Comparison of ENCODE assay signal across 13 cellular contexts in genomic region chr9:127721391-127721821, GRCh38. TPM values are rescaled to one million over a fixed set of nuclear protein-coding genes. Genes with fewer than 3 reads are reported as not detected.
DNase-seq lines count a peak whose midpoint lies in the region; ATAC-seq, FAIRE-seq and TF ChIP-seq lines count a peak whose summit lies in the region.
"Had no signal": no experiment of that assay in that cellular context is flagged by ENCODE, and none has a peak within 500 bp of the region (broad histone marks: within the 10 kb centered on the region; RNA-seq: fewer than 3 reads in every experiment).

No MANE protein-coding gene starts in this region.

- H3K4me3 ChIP-seq in K562 (no peak overlapping the region), MM.1S (ENCODE audit: low read length) (no peak overlapping the region)

- H3K79me2 ChIP-seq in K562 (ENCODE audit: control insufficient read depth, insufficient read depth, low read length) (no peaks in the 10 kb centered on the region), MM.1S (ENCODE audit: low read length) (no peaks in the 10 kb centered on the region)
- H3K79me2 ChIP-seq: parathyroid adenoma had no signal

- no peaks in the 10 kb centered on the region for H3K9me3 ChIP-seq in K562 (replicated peaks; ENCODE audit: control insufficient read depth, insufficient read depth, low read depth, low read length)
- no peaks in the 10 kb centered on the region for H3K9me3 ChIP-seq in MM.1S (replicated peaks; ENCODE audit: insufficient read depth, low read length)

- ATAC-seq in activated CD8-positive, alpha-beta memory T cell treated with anti-CD3 and anti-CD28 coated beads, Interleukin-2, amount 10 ng/mL, durations not matched to agents 7 days and 5 days = no peak
- ATAC-seq in K562 (peak; percentile 33; the same call in 2 of the 3 replicates), GM21825 (IDR thresholded peaks at IDR 0.05; ENCODE audit: unreplicated experiment) (no peak)
- ATAC-seq: stimulated activated memory B cell treated with anti-CD40 and anti-IgM and Interleukin-4, amounts not matched to agents 10 μg/mL and 1 μg/mL and 100 μg/mL, for 72 hours had no signal

- no peak for DNase-seq in activated CD8-positive, alpha-beta memory T cell treated with anti-CD3 and anti-CD28 coated beads, Interleukin-2, amount 10 ng/mL, durations not matched to agents 7 days and 5 days
- DNase-seq in activated CD8-positive, alpha-beta memory T cell treated with anti-CD3 and anti-CD28 coated beads for 24 hours = no peak
- DNase-seq in NCI-H1417 treated with DMSO at 0.1 percent for 48 hours (lab: John Stamatoyannopoulos, UW) (peak; percentile 53), K562 (ENCODE audit: extremely low read depth in 1 of 4, low spot score in 3 of 4) (no peak), renal cortical epithelial cell (ENCODE audit: low read depth) (peak; percentile 65), MM.1S (no peak), amygdala (lab: John Stamatoyannopoulos, UW) (no peak)
- DNase-seq: erythroblast, mesenchymal stem cell had no signal

- H3K4me1 ChIP-seq in K562 (replicated peaks in 1 of 2; ENCODE audit: control insufficient read depth in 2 of 2, insufficient read depth in 2 of 2, low read length in 2 of 2) (peaks cover 0 to 28% of the 10 kb centered on the region in 2 experiments; a peak in 3 of 5 replicates), MM.1S (ENCODE audit: low read length) (no peaks in the 10 kb centered on the region)
- H3K4me1 ChIP-seq: parathyroid adenoma had no signal

- H2AFZ ChIP-seq in K562 (ENCODE audit: low read depth, low read length) (no peak overlapping the region), MM.1S (ENCODE audit: low read length) (no peak overlapping the region)
- H2AFZ ChIP-seq: parathyroid adenoma had no signal

- H3K27ac Mint-ChIP-seq in activated CD8-positive, alpha-beta memory T cell treated with anti-CD3 and anti-CD28 coated beads, Interleukin-2, amount 10 ng/mL, durations not matched to agents 7 days and 5 days = peak overlapping the region; percentile 79
- H3K27ac Mint-ChIP-seq: stimulated activated memory B cell treated with anti-CD40 and anti-IgM and Interleukin-4, amounts not matched to agents 10 μg/mL and 1 μg/mL and 100 μg/mL, for 72 hours had no signal

- no peaks in the 10 kb centered on the region for H3K9me3 Mint-ChIP-seq in activated CD8-positive, alpha-beta memory T cell treated with anti-CD3 and anti-CD28 coated beads, Interleukin-2, amount 10 ng/mL, durations not matched to agents 7 days and 5 days (ENCODE audit: low read depth)
- H3K9me3 Mint-ChIP-seq: stimulated activated memory B cell treated with anti-CD40 and anti-IgM and Interleukin-4, amounts not matched to agents 10 μg/mL and 1 μg/mL and 100 μg/mL, for 72 hours had no signal

- POLR2A ChIA-PET in K562 (lab: Yijun Ruan, JAX) = interaction anchor here (1.7 kb wide), 1 partner anchor 17 kb away, joined by 5 read pairs; no protein-coding TSS in a partner anchor

- H3K27me3 Mint-ChIP-seq in activated CD8-positive, alpha-beta memory T cell treated with anti-CD3 and anti-CD28 coated beads, Interleukin-2, amount 10 ng/mL, durations not matched to agents 7 days and 5 days = no peaks in the 10 kb centered on the region

- H3K4me2 ChIP-seq in K562 (ENCODE audit: insufficient read depth, low read length) (no peak overlapping the region), MM.1S (ENCODE audit: low read depth, low read length) (no peak overlapping the region)

- BruUV-seq in K562 (replicated peaks; lab: Mats Ljungman, UMichigan) = no TSS peak

- H3K9me2 ChIP-seq in MM.1S (replicated peaks; ENCODE audit: insufficient read depth, low read length) = no peaks in the 10 kb centered on the region

- no peak for TF ChIP-seq POLR2A in K562 (conservative IDR thresholded peaks at IDR 0.05)

- WGBS in K562 (ENCODE audit: insufficient coverage, low coverage, missing lambda C conversion rate) = 15% methylated on average over 6 of the region's 11 CpGs

- no peaks in the 10 kb centered on the region for H4K20me1 ChIP-seq in K562 (replicated peaks; ENCODE audit: control insufficient read depth, insufficient read depth, low read length)
- H4K20me1 ChIP-seq in MM.1S (ENCODE audit: insufficient read depth, low read length) = no peaks in the 10 kb centered on the region

- peaks cover 22% of the 10 kb centered on the region for H3K4me1 Mint-ChIP-seq in activated CD8-positive, alpha-beta memory T cell treated with anti-CD3 and anti-CD28 coated beads, Interleukin-2, amount 10 ng/mL, durations not matched to agents 7 days and 5 days

- H3K4me3 Mint-ChIP-seq in activated CD8-positive, alpha-beta memory T cell treated with anti-CD3 and anti-CD28 coated beads, Interleukin-2, amount 10 ng/mL, durations not matched to agents 7 days and 5 days = no peak overlapping the region
- H3K4me3 Mint-ChIP-seq: stimulated activated memory B cell treated with anti-CD40 and anti-IgM and Interleukin-4, amounts not matched to agents 10 μg/mL and 1 μg/mL and 100 μg/mL, for 72 hours had no signal

- 0 out of 4 replicates have a peak overlapping the region, but pooled peaks of 1 of the 2 experiments have one; percentile 13 for H3K9ac ChIP-seq in K562 (ENCODE audit: insufficient read depth in 1 of 2, low read depth in 2 of 2, low read length in 2 of 2)
- H3K9ac ChIP-seq in MM.1S (ENCODE audit: low read length) = no peak overlapping the region
- H3K9ac ChIP-seq: parathyroid adenoma had no signal

- no peak for TF ChIP-seq RAD21 in K562 (CRISPR knock-in tag; conservative IDR thresholded peaks at IDR 0.05 in 1 of 2, IDR thresholded peaks at IDR 0.05 in 1 of 2)

- no peak overlapping the region for H3K27ac ChIP-seq in K562 (ENCODE audit: extremely low read depth, low read depth, low read length)
- no peak overlapping the region for H3K27ac ChIP-seq in MM.1S (ENCODE audit: low read length)
- H3K27ac ChIP-seq: parathyroid adenoma had no signal

- TF ChIP-seq EP300 in K562 (IDR thresholded peaks at IDR 0.05; ENCODE audit: low read length) = no peak

- H3K27me3 ChIP-seq in K562 (ENCODE audit: control insufficient read depth in 2 of 2, insufficient read depth in 2 of 2, low read length in 2 of 2) = no peaks in the 10 kb centered on the region; a peak in 1 of 5 replicates
- peaks cover 8% of the 10 kb centered on the region; the same call in 1 of the 2 replicates for H3K27me3 ChIP-seq in MM.1S (replicated peaks; ENCODE audit: insufficient read depth, low read length)

- no peaks in the 10 kb centered on the region for H3K36me3 Mint-ChIP-seq in activated CD8-positive, alpha-beta memory T cell treated with anti-CD3 and anti-CD28 coated beads, Interleukin-2, amount 10 ng/mL, durations not matched to agents 7 days and 5 days
- H3K36me3 Mint-ChIP-seq: stimulated activated memory B cell treated with anti-CD40 and anti-IgM and Interleukin-4, amounts not matched to agents 10 μg/mL and 1 μg/mL and 100 μg/mL, for 72 hours had no signal

- no peak for TF ChIP-seq CTCF in K562 (IDR thresholded peaks at IDR 0.05 in 2 of 3, conservative IDR thresholded peaks at IDR 0.05 in 1 of 3; ENCODE audit: insufficient read depth in 2 of 3, low read depth in 1 of 3, low read length in 3 of 3)
- TF ChIP-seq CTCF in MM.1S (IDR thresholded peaks at IDR 0.05; ENCODE audit: low read length) = no peak

- intact Hi-C loops in K562 (cut with micrococcal nuclease) = no loop called here

- H3K36me3 ChIP-seq in K562 (ENCODE audit: control insufficient read depth, insufficient read depth, low read length) (no peaks in the 10 kb centered on the region), MM.1S (replicated peaks; ENCODE audit: insufficient read depth, low read length) (no peaks in the 10 kb centered on the region)

- H3K9me1 ChIP-seq in K562 (ENCODE audit: control insufficient read depth, insufficient read depth, low read length) = no peaks in the 10 kb centered on the region

- in situ Hi-C loops in K562 (cut with MboI) = no loop called here

- no peak for FAIRE-seq in K562 (lab: Jason Lieb, UNC)
- FAIRE-seq: G401.6 had no signal

- no peaks in the 10 kb centered on the region for H3F3A ChIP-seq in MM.1S (ENCODE audit: insufficient read depth, low read length)

- CTCF ChIA-PET in activated CD8-positive, alpha-beta memory T cell treated with anti-CD3 and anti-CD28 coated beads, Interleukin-2, amount 10 ng/mL, durations not matched to agents 7 days and 5 days (lab: Charles Lee) = interaction anchor here (4.1 kb wide), 1 partner anchor 13 kb away, joined by 25 read pairs; the partner anchor contains the start of gene TOR2A
- CTCF ChIA-PET in K562 (lab: Yijun Ruan, JAX; ENCODE audit: low intra/inter-chr PET ratio) = no interaction called here

RNA-seq across cellular contexts. Expression of gene TTC16, which starts 5.5 kb away (rescaled TPM):
- 1 to 10 TPM; 1.2 to 5.2 TPM for total RNA-seq in activated CD8-positive, alpha-beta memory T cell treated with anti-CD3 and anti-CD28 coated beads, Interleukin-2, amount 10 ng/mL, durations not matched to agents 7 days and 5 days
- not detected in 2 replicates for total RNA-seq in K562 (2011; cell fraction: chromatin; rRNA removed; ENCODE audit: low replicate concordance)
- not detected in 2 replicates for total RNA-seq in K562 (2011; cell fraction: nucleolus; rRNA removed)
- total RNA-seq in K562 (2011; cell fraction: nucleoplasm; rRNA removed) = not detected in 2 replicates
- total RNA-seq in K562 (2014; rRNA removed) = not detected in 2 replicates
- not detected in 2 replicates for total RNA-seq in K562 (2014; rRNA removed; fragmentation: Illumina TruSeq; extraction: Trizol)
- total RNA-seq in K562 (2015; rRNA removed; fragmentation: Illumina TruSeq; extraction: Trizol) = not detected in 2 replicates
- total RNA-seq in K562 (2021) = not detected in 2 replicates
- polyA plus RNA-seq in K562 (2011; rRNA removed) = not detected in 2 replicates
- not detected in 2 replicates for polyA plus RNA-seq in K562 (2011; cell fraction: cytosol; rRNA removed)
- 0.03 and 0.04 TPM in 2 replicates for polyA plus RNA-seq in K562 (2011; cell fraction: nucleus; rRNA removed)
- polyA plus RNA-seq in K562 (2012) = not detected in 2 replicates
- not detected in 2 replicates for polyA plus RNA-seq in K562 (2014; fragmentation: Illumina TruSeq; extraction: Trizol)
- polyA plus RNA-seq in K562 (2014; fragmentation: Nextera tagmentation; extraction: Ambion mirVana) = not detected
- polyA plus RNA-seq in K562 (2014; rRNA removed) = 0.11 TPM in 1 of 2 replicates, not detected in the other
- polyA minus RNA-seq in K562 (2011; rRNA and poly(A)+ RNA removed) = not detected in 2 replicates
- not detected in 2 replicates for polyA minus RNA-seq in K562 (2011; cell fraction: cytosol; rRNA and poly(A)+ RNA removed)
- polyA minus RNA-seq in K562 (2011; cell fraction: nucleus; rRNA and poly(A)+ RNA removed) = not detected in 2 replicates
- 0.10 TPM in 1 of 2 replicates, not detected in the other for total RNA-seq in renal cortical epithelial cell

RNA-seq across cellular contexts. Expression of gene PTRH1, which starts 5.9 kb away (rescaled TPM):
- 10 to 100 TPM; 12.5 to 14.4 TPM for total RNA-seq in activated CD8-positive, alpha-beta memory T cell treated with anti-CD3 and anti-CD28 coated beads, Interleukin-2, amount 10 ng/mL, durations not matched to agents 7 days and 5 days
- 4.6 and 11.9 TPM in 2 replicates for total RNA-seq in K562 (2011; cell fraction: chromatin; rRNA removed; ENCODE audit: low replicate concordance)
- 19.0 and 19.2 TPM in 2 replicates for total RNA-seq in K562 (2011; cell fraction: nucleolus; rRNA removed)
- total RNA-seq in K562 (2011; cell fraction: nucleoplasm; rRNA removed) = 7.1 and 7.3 TPM in 2 replicates
- total RNA-seq in K562 (2014; rRNA removed) (43.1 and 54.3 TPM in 2 replicates), K562 (2014; rRNA removed; fragmentation: Illumina TruSeq; extraction: Trizol) (1.1 and 1.8 TPM in 2 replicates), K562 (2015; rRNA removed; fragmentation: Illumina TruSeq; extraction: Trizol) (7.4 and 8.0 TPM in 2 replicates), K562 (2021) (21.1 and 21.6 TPM in 2 replicates), renal cortical epithelial cell (21.8 and 45.1 TPM in 2 replicates)
- polyA plus RNA-seq in K562 (2011; rRNA removed) (5.7 and 8.1 TPM in 2 replicates), K562 (2014; fragmentation: Illumina TruSeq; extraction: Trizol) (3.1 and 6.7 TPM in 2 replicates), K562 (2014; fragmentation: Nextera tagmentation; extraction: Ambion mirVana) (1 to 10 TPM in 1 of 2 experiments, under 1 TPM in 1; 0.63 to 1.0 TPM), K562 (2014; rRNA removed) (28.2 and 44.3 TPM in 2 replicates)
- 12.2 and 34.1 TPM in 2 replicates for polyA plus RNA-seq in K562 (2011; cell fraction: cytosol; rRNA removed)
- 7.6 and 15.8 TPM in 2 replicates for polyA plus RNA-seq in K562 (2011; cell fraction: nucleus; rRNA removed)
- polyA plus RNA-seq in K562 (2012) = 12.2 and 19.2 TPM in 2 replicates
- polyA minus RNA-seq in K562 (2011; rRNA and poly(A)+ RNA removed) = 1.0 and 1.1 TPM in 2 replicates
- 3.9 and 5.4 TPM in 2 replicates for polyA minus RNA-seq in K562 (2011; cell fraction: cytosol; rRNA and poly(A)+ RNA removed)
- polyA minus RNA-seq in K562 (2011; cell fraction: nucleus; rRNA and poly(A)+ RNA removed) = 4.1 and 6.2 TPM in 2 replicates

RNA-seq across cellular contexts. Expression of gene TOR2A, which starts 13.7 kb away (rescaled TPM):
- 10 to 100 TPM; 24.1 to 26.8 TPM for total RNA-seq in activated CD8-positive, alpha-beta memory T cell treated with anti-CD3 and anti-CD28 coated beads, Interleukin-2, amount 10 ng/mL, durations not matched to agents 7 days and 5 days
- total RNA-seq in K562 (2011; cell fraction: chromatin; rRNA removed; ENCODE audit: low replicate concordance) = 7.9 and 25.4 TPM in 2 replicates
- 33.0 and 44.0 TPM in 2 replicates for total RNA-seq in K562 (2011; cell fraction: nucleolus; rRNA removed)
- total RNA-seq in K562 (2011; cell fraction: nucleoplasm; rRNA removed) = 22.6 and 27.5 TPM in 2 replicates
- total RNA-seq in K562 (2014; rRNA removed) (21.3 and 23.5 TPM in 2 replicates), K562 (2014; rRNA removed; fragmentation: Illumina TruSeq; extraction: Trizol) (3.0 and 3.7 TPM in 2 replicates), K562 (2015; rRNA removed; fragmentation: Illumina TruSeq; extraction: Trizol) (11.1 and 12.0 TPM in 2 replicates), K562 (2021) (25.9 and 28.3 TPM in 2 replicates), renal cortical epithelial cell (3.3 and 6.4 TPM in 2 replicates)
- polyA plus RNA-seq in K562 (2011; rRNA removed) (8.4 and 15.0 TPM in 2 replicates), K562 (2014; fragmentation: Illumina TruSeq; extraction: Trizol) (15.7 and 22.6 TPM in 2 replicates), K562 (2014; fragmentation: Nextera tagmentation; extraction: Ambion mirVana) (1 to 10 TPM in 1 of 2 experiments, under 1 TPM in 1; 0.80 to 1.1 TPM), K562 (2014; rRNA removed) (22.5 and 27.2 TPM in 2 replicates)
- 20.5 and 35.0 TPM in 2 replicates for polyA plus RNA-seq in K562 (2011; cell fraction: cytosol; rRNA removed)
- polyA plus RNA-seq in K562 (2011; cell fraction: nucleus; rRNA removed) = 34.3 and 45.7 TPM in 2 replicates
- polyA plus RNA-seq in K562 (2012) = 20.6 and 50.6 TPM in 2 replicates
- 2.8 and 3.6 TPM in 2 replicates for polyA minus RNA-seq in K562 (2011; rRNA and poly(A)+ RNA removed)
- polyA minus RNA-seq in K562 (2011; cell fraction: cytosol; rRNA and poly(A)+ RNA removed) = 11.3 and 18.2 TPM in 2 replicates
- polyA minus RNA-seq in K562 (2011; cell fraction: nucleus; rRNA and poly(A)+ RNA removed) = 12.5 and 19.1 TPM in 2 replicates

RNA-seq across cellular contexts. Expression of gene CFAP157, which starts 14.6 kb away (rescaled TPM):
- not detected for total RNA-seq in activated CD8-positive, alpha-beta memory T cell treated with anti-CD3 and anti-CD28 coated beads, Interleukin-2, amount 10 ng/mL, durations not matched to agents 7 days and 5 days
- not detected in 2 replicates for total RNA-seq in K562 (2011; cell fraction: chromatin; rRNA removed; ENCODE audit: low replicate concordance)
- not detected in 2 replicates for total RNA-seq in K562 (2011; cell fraction: nucleolus; rRNA removed)
- total RNA-seq in K562 (2011; cell fraction: nucleoplasm; rRNA removed) = not detected in 2 replicates
- total RNA-seq in K562 (2014; rRNA removed) (not detected in 2 replicates), K562 (2014; rRNA removed; fragmentation: Illumina TruSeq; extraction: Trizol) (not detected in 2 replicates), K562 (2015; rRNA removed; fragmentation: Illumina TruSeq; extraction: Trizol) (not detected in 2 replicates), K562 (2021) (not detected in 2 replicates), renal cortical epithelial cell (0.10 TPM in 1 of 2 replicates, not detected in the other)
- polyA plus RNA-seq in K562 (2011; rRNA removed) (not detected in 2 replicates), K562 (2014; fragmentation: Illumina TruSeq; extraction: Trizol) (not detected in 2 replicates), K562 (2014; fragmentation: Nextera tagmentation; extraction: Ambion mirVana) (under 1 TPM in 1 of 2 experiments, not detected in 1; 0.03 TPM), K562 (2014; rRNA removed) (not detected in 2 replicates)
- not detected in 2 replicates for polyA plus RNA-seq in K562 (2011; cell fraction: cytosol; rRNA removed)
- polyA plus RNA-seq in K562 (2011; cell fraction: nucleus; rRNA removed) = 0.06 TPM in 1 of 2 replicates, not detected in the other
- polyA plus RNA-seq in K562 (2012) = 0.60 and 0.99 TPM in 2 replicates
- not detected in 2 replicates for polyA minus RNA-seq in K562 (2011; rRNA and poly(A)+ RNA removed)
- not detected in 2 replicates for polyA minus RNA-seq in K562 (2011; cell fraction: cytosol; rRNA and poly(A)+ RNA removed)
- polyA minus RNA-seq in K562 (2011; cell fraction: nucleus; rRNA and poly(A)+ RNA removed) = not detected in 2 replicates

RNA-seq across cellular contexts. Expression of gene SH2D3C, which starts 57.1 kb away (rescaled TPM):
- 10 to 100 TPM; 75.2 to 87.8 TPM for total RNA-seq in activated CD8-positive, alpha-beta memory T cell treated with anti-CD3 and anti-CD28 coated beads, Interleukin-2, amount 10 ng/mL, durations not matched to agents 7 days and 5 days
- 0.77 and 4.1 TPM in 2 replicates for total RNA-seq in K562 (2011; cell fraction: chromatin; rRNA removed; ENCODE audit: low replicate concordance)
- 0.92 and 1.2 TPM in 2 replicates for total RNA-seq in K562 (2011; cell fraction: nucleolus; rRNA removed)
- 0.88 and 1.3 TPM in 2 replicates for total RNA-seq in K562 (2011; cell fraction: nucleoplasm; rRNA removed)
- 0.29 and 1.2 TPM in 2 replicates for total RNA-seq in K562 (2014; rRNA removed)
- 0.11 and 0.19 TPM in 2 replicates for total RNA-seq in K562 (2014; rRNA removed; fragmentation: Illumina TruSeq; extraction: Trizol)
- 0.29 and 0.34 TPM in 2 replicates for total RNA-seq in K562 (2015; rRNA removed; fragmentation: Illumina TruSeq; extraction: Trizol)
- 0.83 and 0.89 TPM in 2 replicates for total RNA-seq in K562 (2021)
- polyA plus RNA-seq in K562 (2011; rRNA removed) = 0.22 and 1.3 TPM in 2 replicates
- polyA plus RNA-seq in K562 (2011; cell fraction: cytosol; rRNA removed) = 0.86 and 1.3 TPM in 2 replicates
- 1.5 TPM in 2 replicates for polyA plus RNA-seq in K562 (2011; cell fraction: nucleus; rRNA removed)
- 1.2 and 2.2 TPM in 2 replicates for polyA plus RNA-seq in K562 (2012)
- polyA plus RNA-seq in K562 (2014; fragmentation: Illumina TruSeq; extraction: Trizol) = 0.19 and 0.29 TPM in 2 replicates
- under 1 TPM in 1 of 2 experiments, not detected in 1; 0.03 TPM for polyA plus RNA-seq in K562 (2014; fragmentation: Nextera tagmentation; extraction: Ambion mirVana)
- 0.21 and 0.38 TPM in 2 replicates for polyA plus RNA-seq in K562 (2014; rRNA removed)
- 0.42 and 0.46 TPM in 2 replicates for polyA minus RNA-seq in K562 (2011; rRNA and poly(A)+ RNA removed)
- 2.4 TPM in 1 of 2 replicates, not detected in the other for polyA minus RNA-seq in K562 (2011; cell fraction: cytosol; rRNA and poly(A)+ RNA removed)
- polyA minus RNA-seq in K562 (2011; cell fraction: nucleus; rRNA and poly(A)+ RNA removed) = 0.94 and 1.00 TPM in 2 replicates
- total RNA-seq in renal cortical epithelial cell = 0.05 and 0.17 TPM in 2 replicates

Comparison
In these comparisons a context has a peak if more than half of its experiments do, and no peak if none do; other contexts are left out.
1. DNase-seq: peak in NCI-H1417 treated with DMSO at 0.1 percent for 48 hours (single experiment) and renal cortical epithelial cell (single experiment); none in activated CD8-positive, alpha-beta memory T cell treated with anti-CD3 and anti-CD28 coated beads, Interleukin-2, amount 10 ng/mL, durations not matched to agents 7 days and 5 days (single experiment), activated CD8-positive, alpha-beta memory T cell treated with anti-CD3 and anti-CD28 coated beads for 24 hours (single experiment), K562 (0 of 4), MM.1S (single experiment) and amygdala (0 of 56).